In the genomic region with DNA sequence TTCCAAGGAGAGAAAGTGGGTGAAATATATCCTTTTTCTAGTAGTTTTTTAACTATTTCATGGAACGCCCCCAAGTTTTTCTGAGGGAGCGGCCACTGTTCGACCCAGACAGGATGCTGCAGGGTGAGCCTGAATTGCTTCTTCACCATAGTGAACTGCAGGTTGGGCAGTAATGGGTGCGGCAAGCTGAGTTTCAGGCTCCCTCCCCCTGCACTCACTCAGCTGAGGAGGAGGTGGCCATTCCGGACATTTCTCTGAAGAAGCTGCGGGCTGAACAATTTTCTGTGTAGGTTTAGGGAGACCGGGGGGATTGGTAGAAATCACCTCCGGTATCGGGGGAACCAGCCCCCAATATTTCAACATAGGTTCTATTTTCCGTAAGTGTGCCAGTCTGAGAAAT, we compare ENCODE assay signal across 30 cellular contexts.
"Had no signal": no experiment of that assay in that cellular context is flagged by ENCODE, and none has a peak within 500 bp of the region (broad histone marks: within the 10 kb centered on the region; RNA-seq: fewer than 3 reads in every experiment).

No MANE protein-coding gene starts in this region.

- H3K9me3 Mint-ChIP-seq: activated naive CD4-positive, alpha-beta T cell treated with anti-CD3 and anti-CD28 coated beads for 36 hours; activated T-helper 17 cell treated with anti-CD3 and anti-CD28 coated beads, Interleukin-2, amount 50 U/mL, for 72 hours; central memory CD8-positive, alpha-beta T cell; T-cell had no signal

- H3K4me3 Mint-ChIP-seq: activated CD4-positive, alpha-beta memory T cell treated with anti-CD3 and anti-CD28 coated beads, Interleukin-2, amount 10 ng/mL, durations not matched to agents 7 days and 5 days; activated naive CD4-positive, alpha-beta T cell treated with anti-CD3 and anti-CD28 coated beads for 36 hours; activated naive CD8-positive, alpha-beta T cell; central memory CD8-positive, alpha-beta T cell; T-cell had no signal

- H3K4me3 ChIP-seq: SK-N-MC had no signal

- H3K27me3 Mint-ChIP-seq: activated CD4-positive, alpha-beta memory T cell treated with anti-CD3 and anti-CD28 coated beads, Interleukin-2, amount 10 ng/mL, durations not matched to agents 7 days and 5 days; activated CD4-positive, alpha-beta T cell treated with anti-CD3 and anti-CD28 coated beads for 36 hours; activated naive CD8-positive, alpha-beta T cell; activated T-helper 17 cell treated with anti-CD3 and anti-CD28 coated beads, Interleukin-2, amount 50 U/mL, for 72 hours; brain; central memory CD8-positive, alpha-beta T cell; T-cell had no signal

- ATAC-seq: activated CD4-positive, alpha-beta T cell treated with anti-CD3 and anti-CD28 coated beads for 36 hours; activated T-helper 17 cell treated with anti-CD3 and anti-CD28 coated beads, Interleukin-2, amount 50 U/mL, for 72 hours; Panc1; Right ventricle myocardium inferior; T-cell had no signal

- DNase-seq: activated CD4-positive, alpha-beta memory T cell treated with anti-CD3 and anti-CD28 coated beads, Interleukin-2, amount 10 ng/mL, durations not matched to agents 7 days and 5 days; activated CD4-positive, alpha-beta T cell treated with anti-CD3 and anti-CD28 coated beads for 36 hours; activated CD4-positive, alpha-beta T cell treated with anti-CD3 and anti-CD28 coated beads, Interleukin-2, amount 50 U/mL, for 1 hour; activated gamma-delta T cell; activated naive CD4-positive, alpha-beta T cell treated with anti-CD3 and anti-CD28 coated beads for 36 hours; activated T-cell treated with anti-CD3 and anti-CD28 coated beads for 4 hours; activated T-cell treated with anti-CD3 and anti-CD28 coated beads, Interleukin-2, amount 50 U/mL, for 48 hours; amygdala; NCI-H1105 treated with DMSO at 0.1 percent for 48 hours; NCI-H1436 treated with DMSO at 0.1 percent for 48 hours; NCI-H187 treated with DMSO at 0.1 percent for 48 hours; NCI-H2171; NCI-H2227 treated with DMSO at 0.1 percent for 48 hours; NCI-H526; NCI-H774; NK-92 treated with Interleukin-12 subunit alpha and Interleukin-12 subunit beta, amount 100 ng/mL, for 24 hours; OCI-M1; RPMI8226; T-cell; T-helper 2 cell; T1000 had no signal

- FAIRE-seq: astrocyte, TTC549 had no signal

- H3K27ac Mint-ChIP-seq: activated CD4-positive, alpha-beta memory T cell treated with anti-CD3 and anti-CD28 coated beads, Interleukin-2, amount 10 ng/mL, durations not matched to agents 7 days and 5 days; activated CD4-positive, alpha-beta T cell treated with anti-CD3 and anti-CD28 coated beads for 36 hours; activated naive CD4-positive, alpha-beta T cell treated with anti-CD3 and anti-CD28 coated beads for 36 hours; activated naive CD8-positive, alpha-beta T cell; activated T-helper 17 cell treated with anti-CD3 and anti-CD28 coated beads, Interleukin-2, amount 50 U/mL, for 72 hours; T-cell had no signal
